In the genomic region with DNA sequence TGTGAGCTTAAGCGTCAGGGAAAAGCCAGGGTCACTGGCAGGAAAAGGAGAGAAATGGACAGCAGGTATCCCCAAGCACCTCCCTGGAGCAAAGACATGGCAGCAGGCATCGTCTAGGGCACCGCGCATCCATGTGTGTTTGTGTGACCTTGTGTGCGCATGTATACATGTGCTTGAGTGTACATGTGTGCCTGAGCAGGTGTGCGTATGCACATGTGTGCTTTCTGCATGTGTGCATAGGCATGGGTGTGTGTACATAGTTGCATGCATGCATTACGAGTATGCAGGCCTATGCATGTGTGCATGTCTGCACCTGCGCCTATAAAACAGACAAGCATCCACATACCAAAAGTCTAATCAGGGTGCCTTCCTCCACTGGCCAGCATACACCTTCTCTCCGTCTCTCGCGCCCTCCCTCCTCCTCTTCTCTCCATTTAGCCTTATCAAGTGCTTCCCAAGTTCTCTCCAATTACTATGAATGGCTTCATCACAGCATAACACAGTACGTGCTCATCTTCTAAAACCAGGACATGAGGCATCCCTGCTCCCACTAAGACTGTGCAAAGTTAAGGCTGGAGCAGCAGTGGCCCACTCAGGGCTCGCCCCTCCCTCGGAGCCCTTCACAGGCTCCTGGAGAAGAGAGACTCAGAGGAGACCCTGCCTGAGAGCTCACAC, we compare ENCODE assay signal across 19 cellular contexts. TPM values are rescaled to one million over a fixed set of nuclear protein-coding genes. Genes with fewer than 3 reads are reported as not detected.
A peak's percentile ranks its signal among the peaks of the same experiment; 100 is the strongest.
DNase-seq lines count a peak whose midpoint lies in the region; FAIRE-seq and TF ChIP-seq lines count a peak whose summit lies in the region.
"Had no signal": no experiment of that assay in that cellular context is flagged by ENCODE, and none has a peak within 500 bp of the region (broad histone marks: within the 10 kb centered on the region; RNA-seq: fewer than 3 reads in every experiment).

No MANE protein-coding gene starts in this region.

- peaks cover 12% of the 10 kb centered on the region for H3K27me3 Mint-ChIP-seq in activated naive CD4-positive, alpha-beta T cell treated with anti-CD3 and anti-CD28 coated beads for 36 hours (ENCODE audit: low read depth)
- peaks cover 30% of the 10 kb centered on the region for H3K27me3 Mint-ChIP-seq in endodermal cell (ENCODE audit: insufficient read depth)
- H3K27me3 Mint-ChIP-seq: activated naive CD8-positive, alpha-beta T cell; natural killer cell treated with Interleukin-12 subunit alpha and Interleukin-12 subunit beta and Interleukin-15 and Interleukin-18, amount 100 ng/mL, for 72 hours had no signal

- CTCF ChIA-PET in activated naive CD4-positive, alpha-beta T cell treated with anti-CD3 and anti-CD28 coated beads for 36 hours (lab: Charles Lee), result no interaction called here

- H3K27ac Mint-ChIP-seq in activated naive CD4-positive, alpha-beta T cell treated with anti-CD3 and anti-CD28 coated beads for 36 hours, result no peak overlapping the region
- H3K27ac Mint-ChIP-seq in endodermal cell, result no peak overlapping the region
- H3K27ac Mint-ChIP-seq: activated naive CD8-positive, alpha-beta T cell; natural killer cell treated with Interleukin-12 subunit alpha and Interleukin-12 subunit beta and Interleukin-15 and Interleukin-18, amount 100 ng/mL, for 72 hours had no signal

- peak; percentile 99 for FAIRE-seq in urothelium cell line (lab: Jason Lieb, UNC)

- TF ChIP-seq CTCF in endodermal cell (conservative IDR thresholded peaks at IDR 0.05), result no peak
- no peak for TF ChIP-seq CTCF in MM.1S (IDR thresholded peaks at IDR 0.05; ENCODE audit: low read length)

- intact Hi-C loops in activated naive CD4-positive, alpha-beta T cell treated with anti-CD3 and anti-CD28 coated beads for 36 hours (cut with micrococcal nuclease), result no loop called here

- no peaks in the 10 kb centered on the region for H3K36me3 ChIP-seq in endodermal cell (ENCODE audit: control insufficient read depth, insufficient read depth, low read length)
- no peaks in the 10 kb centered on the region for H3K36me3 ChIP-seq in MM.1S (replicated peaks; ENCODE audit: insufficient read depth, low read length)
- H3K36me3 ChIP-seq: SJSA1 had no signal

- H3K27ac ChIP-seq in endodermal cell (ENCODE audit: low read depth, low read length) (no peak overlapping the region), MM.1S (ENCODE audit: low read length) (no peak overlapping the region)
- H3K27ac ChIP-seq: body of pancreas, SJSA1 had no signal

- H3K4me1 ChIP-seq in endodermal cell (ENCODE audit: control insufficient read depth, insufficient read depth, low read length) (no peaks in the 10 kb centered on the region), MM.1S (ENCODE audit: low read length) (no peaks in the 10 kb centered on the region)
- H3K4me1 ChIP-seq: body of pancreas, SJSA1 had no signal

- H3F3A ChIP-seq in MM.1S (ENCODE audit: insufficient read depth, low read length), result no peaks in the 10 kb centered on the region

- no peak overlapping the region for H2AFZ ChIP-seq in MM.1S (ENCODE audit: low read length)

- peaks cover 13% of the 10 kb centered on the region for H3K27me3 ChIP-seq in endodermal cell (ENCODE audit: control insufficient read depth, insufficient read depth, low read length, poor library complexity, severe bottlenecking)
- 0 out of 2 replicates have a peak, but pooled peaks cover 4% of the 10 kb centered on the region for H3K27me3 ChIP-seq in MM.1S (replicated peaks; ENCODE audit: insufficient read depth, low read length)
- H3K27me3 ChIP-seq: body of pancreas had no signal

- no peaks in the 10 kb centered on the region for H4K20me1 ChIP-seq in MM.1S (ENCODE audit: insufficient read depth, low read length)

- H3K9me3 Mint-ChIP-seq in activated naive CD4-positive, alpha-beta T cell treated with anti-CD3 and anti-CD28 coated beads for 36 hours, result peaks cover 8% of the 10 kb centered on the region
- peaks cover 20% of the 10 kb centered on the region for H3K9me3 Mint-ChIP-seq in endodermal cell

- H3K9me3 ChIP-seq in endodermal cell (ENCODE audit: control insufficient read depth, low read length), result no peaks in the 10 kb centered on the region
- no peaks in the 10 kb centered on the region for H3K9me3 ChIP-seq in MM.1S (replicated peaks; ENCODE audit: insufficient read depth, low read length)
- H3K9me3 ChIP-seq: SJSA1 had no signal

- H3K9ac ChIP-seq in endodermal cell (ENCODE audit: extremely low read depth, low read length, poor library complexity, severe bottlenecking) (no peak overlapping the region), MM.1S (ENCODE audit: low read length) (no peak overlapping the region)

- H3K79me2 ChIP-seq in MM.1S (ENCODE audit: low read length), result no peaks in the 10 kb centered on the region

- DNase-seq in activated naive CD4-positive, alpha-beta T cell treated with anti-CD3 and anti-CD28 coated beads, Interleukin-2, amount 50 U/mL, for 16 hours, result peak; percentile 1
- no peak for DNase-seq in activated naive CD4-positive, alpha-beta T cell treated with anti-CD3 and anti-CD28 coated beads for 36 hours
- DNase-seq in endodermal cell, result peak; percentile 17
- peak; percentile 75 for DNase-seq in mesenteric fat pad (ENCODE audit: low spot score)
- DNase-seq in urothelium cell line (ENCODE audit: low spot score), result no peak
- DNase-seq in NCI-H2196 treated with DMSO at 0.1 percent for 48 hours (lab: John Stamatoyannopoulos, UW; ENCODE audit: unreplicated experiment), result no peak
- DNase-seq in MM.1S, result no peak
- DNase-seq in NCI-H1092 (lab: John Stamatoyannopoulos, UW), result no peak
- DNase-seq: DMS153, GDM1, hypothalamus, NCI-H1417, NCI-H526 treated with DMSO at 0.1 percent for 48 hours had no signal

- 77 to 87% methylated on average over 11 to 14 of the region's 14 CpGs for WGBS in endodermal cell (ENCODE audit: insufficient coverage in 1 of 2, insufficient read length in 1 of 2), 2 experiments

- H3K36me3 Mint-ChIP-seq in activated naive CD4-positive, alpha-beta T cell treated with anti-CD3 and anti-CD28 coated beads for 36 hours (ENCODE audit: low read depth), result no peaks in the 10 kb centered on the region
- H3K36me3 Mint-ChIP-seq in endodermal cell (ENCODE audit: low read depth), result no peaks in the 10 kb centered on the region

- peaks cover under 1% of the 10 kb centered on the region for H3K4me1 Mint-ChIP-seq in activated naive CD4-positive, alpha-beta T cell treated with anti-CD3 and anti-CD28 coated beads for 36 hours (ENCODE audit: low read depth)
- H3K4me1 Mint-ChIP-seq in endodermal cell, result no peaks in the 10 kb centered on the region

- no peak overlapping the region for H3K4me3 Mint-ChIP-seq in activated naive CD4-positive, alpha-beta T cell treated with anti-CD3 and anti-CD28 coated beads for 36 hours
- H3K4me3 Mint-ChIP-seq in endodermal cell, result no peak overlapping the region
- H3K4me3 Mint-ChIP-seq: activated naive CD8-positive, alpha-beta T cell; CD4-positive, alpha-beta memory T cell; natural killer cell treated with Interleukin-12 subunit alpha and Interleukin-12 subunit beta and Interleukin-15 and Interleukin-18, amount 100 ng/mL, for 72 hours had no signal

- no peak overlapping the region for H3K4me2 ChIP-seq in MM.1S (ENCODE audit: low read depth, low read length)

- H3K4me3 ChIP-seq in endodermal cell (ENCODE audit: low read length), result no peak overlapping the region
- no peak overlapping the region for H3K4me3 ChIP-seq in MM.1S (ENCODE audit: low read length)
- H3K4me3 ChIP-seq: body of pancreas, SJSA1 had no signal

- H3K9me2 ChIP-seq in MM.1S (replicated peaks; ENCODE audit: insufficient read depth, low read length), result no peaks in the 10 kb centered on the region

RNA-seq across cellular contexts. Expression of gene RASGEF1A, which starts 30.6 kb away (rescaled TPM):
- not detected for total RNA-seq in activated naive CD4-positive, alpha-beta T cell treated with anti-CD3 and anti-CD28 coated beads for 36 hours
- 10 to 100 TPM in 1 of 2 donors, 1 to 10 TPM in 1; 8.1 to 13.4 TPM for total RNA-seq in endodermal cell
- 5.3 TPM for polyA plus RNA-seq in endodermal cell (2013, experiment 1 of 2)
- 4.2 TPM for polyA plus RNA-seq in endodermal cell (2013, experiment 2 of 2)
- 1.8 TPM for total RNA-seq in mesenteric fat pad
- total RNA-seq: PC-3, SJSA1 had no signal

Comparison
In these comparisons a context has a peak if more than half of its experiments do, and no peak if none do; other contexts are left out.
1. DNase-seq: peak in activated naive CD4-positive, alpha-beta T cell treated with anti-CD3 and anti-CD28 coated beads, Interleukin-2, amount 50 U/mL, for 16 hours (single experiment), endodermal cell (single experiment) and mesenteric fat pad (single experiment); none in activated naive CD4-positive, alpha-beta T cell treated with anti-CD3 and anti-CD28 coated beads for 36 hours (single experiment), urothelium cell line (single experiment), NCI-H2196 treated with DMSO at 0.1 percent for 48 hours (single experiment), MM.1S (single experiment) and NCI-H1092 (single experiment).